In genomic region chr19:10379880-10380310, GRCh38 we compare ENCODE assay signal across 8 cellular contexts. TPM values are rescaled to one million over a fixed set of nuclear protein-coding genes. Genes with fewer than 3 reads are reported as not detected.
DNase-seq lines count a peak whose midpoint lies in the region; ATAC-seq, FAIRE-seq and TF ChIP-seq lines count a peak whose summit lies in the region.

No MANE protein-coding gene starts in this region.

- peak overlapping the region; percentile 91 for H3K4me3 ChIP-seq in astrocyte (ENCODE audit: insufficient read depth, low read depth, low read length)
- H3K4me3 ChIP-seq in lower leg skin (ENCODE audit: low read depth, poor library complexity, severe bottlenecking), result peak overlapping the region; percentile 89
- H3K4me3 ChIP-seq in upper lobe of right lung, result peak overlapping the region; percentile 91

- H3K4me1 ChIP-seq in astrocyte (ENCODE audit: insufficient read depth, low read length), result peaks cover 9% of the 10 kb centered on the region
- peaks cover 15% of the 10 kb centered on the region for H3K4me1 ChIP-seq in upper lobe of right lung

- peaks cover 23% of the 10 kb centered on the region for H3K36me3 Mint-ChIP-seq in stimulated activated naive CD8-positive, alpha-beta T cell treated with anti-CD3 and anti-CD28 coated beads, Interleukin-15, Interleukin-2, amounts not matched to agents 100 ng/mL and 50 ng/mL, for 24 hours (ENCODE audit: low read depth)
- peaks cover 5% of the 10 kb centered on the region for H3K36me3 Mint-ChIP-seq in astrocyte (ENCODE audit: low read depth, unreplicated experiment)

- H3K4me2 ChIP-seq in astrocyte (ENCODE audit: low read length), result peak overlapping the region; percentile 95

- H3K79me2 ChIP-seq in astrocyte (ENCODE audit: insufficient read depth, low read length), result peaks cover 12% of the 10 kb centered on the region

- peaks cover 6% of the 10 kb centered on the region for H4K20me1 ChIP-seq in astrocyte (ENCODE audit: insufficient read depth, low read length)

- peaks cover 8% of the 10 kb centered on the region for H3K36me3 ChIP-seq in astrocyte (ENCODE audit: insufficient read depth, low read length)
- H3K36me3 ChIP-seq in upper lobe of right lung, result peaks cover 17% of the 10 kb centered on the region

- peak overlapping the region; percentile 90 for H3K9ac ChIP-seq in astrocyte (ENCODE audit: low read length)

- peak overlapping the region; percentile 92 for H2AFZ ChIP-seq in astrocyte (ENCODE audit: low read depth, low read length)

- TF ChIP-seq CTCF in astrocyte (IDR thresholded peaks at IDR 0.05; ENCODE audit: insufficient read depth, low read depth, low read length) (no peak), lower leg skin (IDR thresholded peaks at IDR 0.05) (no peak), upper lobe of right lung (IDR thresholded peaks at IDR 0.05) (no peak)

- peak overlapping the region; percentile 94 for H3K27ac Mint-ChIP-seq in stimulated activated naive CD8-positive, alpha-beta T cell treated with anti-CD3 and anti-CD28 coated beads, Interleukin-15, Interleukin-2, amounts not matched to agents 100 ng/mL and 50 ng/mL, for 24 hours
- peak overlapping the region; percentile 78 for H3K27ac Mint-ChIP-seq in astrocyte (ENCODE audit: unreplicated experiment)

- no peaks in the 10 kb centered on the region for H3K27me3 ChIP-seq in astrocyte (ENCODE audit: insufficient read depth, low read length)
- H3K27me3 ChIP-seq in upper lobe of right lung, result no peaks in the 10 kb centered on the region

- no peak for ATAC-seq in stimulated activated naive CD8-positive, alpha-beta T cell treated with anti-CD3 and anti-CD28 coated beads, Interleukin-15, Interleukin-2, amounts not matched to agents 100 U/mL and 50 U/mL, for 24 hours
- no peak for ATAC-seq in upper lobe of right lung
- no peak for ATAC-seq in HG03196 (IDR thresholded peaks at IDR 0.05; ENCODE audit: unreplicated experiment)

- no peak for TF ChIP-seq POLR2A in lower leg skin (IDR thresholded peaks at IDR 0.05)

- H3K27ac ChIP-seq in astrocyte (ENCODE audit: low read depth, low read length) (peak overlapping the region; percentile 44), upper lobe of right lung (peak overlapping the region; percentile 85)

- WGBS in lower leg skin, 2 donors, result 0 to 1% methylated on average over 9 of the region's 9 CpGs

- intact Hi-C loops in lower leg skin (cut with DNase I; ENCODE audit: low total_unique reads), result no loop called here
- intact Hi-C loops in upper lobe of right lung (cut with DNase I), result no loop called here

- H3K27me3 Mint-ChIP-seq in stimulated activated naive CD8-positive, alpha-beta T cell treated with anti-CD3 and anti-CD28 coated beads, Interleukin-15, Interleukin-2, amounts not matched to agents 100 ng/mL and 50 ng/mL, for 24 hours, result no peaks in the 10 kb centered on the region
- H3K27me3 Mint-ChIP-seq in astrocyte (ENCODE audit: low read depth, unreplicated experiment), result no peaks in the 10 kb centered on the region

- H3K9me3 ChIP-seq in astrocyte (ENCODE audit: insufficient read depth, low read depth, low read length) (no peaks in the 10 kb centered on the region), upper lobe of right lung (no peaks in the 10 kb centered on the region)

- DNase-seq in stimulated activated naive CD8-positive, alpha-beta T cell treated with anti-CD3 and anti-CD28 coated beads, Interleukin-15, Interleukin-2, amounts not matched to agents 100 U/mL and 50 U/mL, for 24 hours, result no peak
- DNase-seq in astrocyte (ENCODE audit: low read depth) (no peak), lower leg skin (ENCODE audit: low spot score in 2 of 2) (no peak), upper lobe of right lung (no peak), CD1c-positive myeloid dendritic cell (ENCODE audit: extremely low spot score) (no peak)
- no peak for DNase-seq in stimulated activated CD4-positive, alpha-beta T cell treated with anti-CD3 and anti-CD28 coated beads, Interleukin-4, amount 100 ng/mL, for 24 hours

- H3K4me3 Mint-ChIP-seq in stimulated activated naive CD8-positive, alpha-beta T cell treated with anti-CD3 and anti-CD28 coated beads, Interleukin-15, Interleukin-2, amounts not matched to agents 100 ng/mL and 50 ng/mL, for 24 hours, result peak overlapping the region; percentile 90
- peak overlapping the region; percentile 96 for H3K4me3 Mint-ChIP-seq in astrocyte (ENCODE audit: unreplicated experiment)

- FAIRE-seq in astrocyte (lab: Jason Lieb, UNC), result no peak

- peaks cover 24% of the 10 kb centered on the region for H3K4me1 Mint-ChIP-seq in stimulated activated naive CD8-positive, alpha-beta T cell treated with anti-CD3 and anti-CD28 coated beads, Interleukin-15, Interleukin-2, amounts not matched to agents 100 ng/mL and 50 ng/mL, for 24 hours (ENCODE audit: low read depth)
- peaks cover 4% of the 10 kb centered on the region for H3K4me1 Mint-ChIP-seq in astrocyte (ENCODE audit: low read depth, unreplicated experiment)

- H3K9me3 Mint-ChIP-seq in stimulated activated naive CD8-positive, alpha-beta T cell treated with anti-CD3 and anti-CD28 coated beads, Interleukin-15, Interleukin-2, amounts not matched to agents 100 ng/mL and 50 ng/mL, for 24 hours, result no peaks in the 10 kb centered on the region
- H3K9me3 Mint-ChIP-seq in astrocyte (ENCODE audit: unreplicated experiment), result no peaks in the 10 kb centered on the region

RNA-seq across cellular contexts. Expression of gene TYK2, which starts 0.5 kb away (rescaled TPM):
- total RNA-seq in astrocyte, result 76.5 and 82.7 TPM in 2 replicates
- total RNA-seq in lower leg skin, result 100 to 1,000 TPM in 1 of 4 donors, 10 to 100 TPM in 3; 48.2 to 115 (median 64.8) TPM
- 140 TPM for total RNA-seq in upper lobe of right lung

RNA-seq across cellular contexts. Expression of gene CDC37, which starts 23.4 kb away (rescaled TPM):
- 240 TPM in 2 replicates for total RNA-seq in astrocyte
- total RNA-seq in lower leg skin, result 100 to 1,000 TPM in 3 of 4 donors, 10 to 100 TPM in 1; 92.8 to 142 (median 120) TPM
- 154 TPM for total RNA-seq in upper lobe of right lung

RNA-seq across cellular contexts. Expression of gene PDE4A, which starts 40.4 kb away (rescaled TPM):
- total RNA-seq in astrocyte, result 3.2 and 3.8 TPM in 2 replicates
- total RNA-seq in lower leg skin, result 1 to 10 TPM; 4.1 to 6.8 (median 5.7) TPM
- total RNA-seq in upper lobe of right lung, result 35.5 TPM

RNA-seq across cellular contexts. Expression of gene ICAM3, which starts 40.5 kb away (rescaled TPM):
- 10.9 and 12.4 TPM in 2 replicates for total RNA-seq in astrocyte
- 10 to 100 TPM in 1 of 4 donors, 1 to 10 TPM in 3; 3.8 to 10.2 (median 5.1) TPM for total RNA-seq in lower leg skin
- total RNA-seq in upper lobe of right lung, result 23.8 TPM

RNA-seq across cellular contexts. Expression of gene RAVER1, which starts 46.6 kb away (rescaled TPM):
- total RNA-seq in astrocyte, result 27.5 and 29.6 TPM in 2 replicates
- total RNA-seq in lower leg skin, result 10 to 100 TPM; 14.2 to 22.5 (median 19.2) TPM
- total RNA-seq in upper lobe of right lung, result 25.4 TPM
